ENCODE assay signal across 31 cellular contexts in genomic region chr3:55246016-55246415, GRCh38.
DNase-seq lines count a peak whose midpoint lies in the region; ATAC-seq, FAIRE-seq and TF ChIP-seq lines count a peak whose summit lies in the region.
"Had no signal": no experiment of that assay in that cellular context is flagged by ENCODE, and none has a peak within 500 bp of the region (broad histone marks: within the 10 kb centered on the region; RNA-seq: fewer than 3 reads in every experiment).

No MANE protein-coding gene starts in this region.

- no peak for TF ChIP-seq POLR2A in IMR-90 (IDR thresholded peaks at IDR 0.05; ENCODE audit: low read depth, low read length)

- no peaks in the 10 kb centered on the region for H3K4me1 Mint-ChIP-seq in astrocyte (ENCODE audit: low read depth, unreplicated experiment)
- H3K4me1 Mint-ChIP-seq: endodermal cell, T-cell had no signal

- H3K4me3 Mint-ChIP-seq in astrocyte (ENCODE audit: unreplicated experiment): no peak overlapping the region
- H3K4me3 Mint-ChIP-seq: activated T-helper 1 cell treated with anti-CD3 and anti-CD28 coated beads, Interleukin-12 subunit alpha, Interleukin-12 subunit beta, Interleukin-2, Interleukin-4 antibody, amounts not matched to agents 30 ng/mL and 10 ng/mL and 1 ng/mL, durations not matched to agents 14 hours and 24 hours and 36 hours; CD8-positive, alpha-beta T cell; endodermal cell; nephron progenitor cell; T-cell had no signal

- no peak overlapping the region; the same call in 1 of the 2 replicates for H3K56ac ChIP-seq in IMR-90 (ENCODE audit: extremely low read depth, insufficient read depth, low read length)

- H2BK120ac ChIP-seq in IMR-90 (ENCODE audit: low read depth, low read length): peak overlapping the region; percentile 57

- H3K27me3 Mint-ChIP-seq in astrocyte (ENCODE audit: low read depth, unreplicated experiment): no peaks in the 10 kb centered on the region

- intact Hi-C loops in IMR-90 (cut with micrococcal nuclease): no loop called here

- TF ChIP-seq CTCF in IMR-90 (conservative IDR thresholded peaks at IDR 0.05; ENCODE audit: low read depth, low read length): no peak
- no peak for TF ChIP-seq CTCF in astrocyte (IDR thresholded peaks at IDR 0.05; ENCODE audit: insufficient read depth, low read depth, low read length)
- TF ChIP-seq CTCF in fibroblast of villous mesenchyme (IDR thresholded peaks at IDR 0.05; ENCODE audit: insufficient read depth, low read depth, low read length): no peak
- no peak for TF ChIP-seq CTCF in smooth muscle cell (IDR thresholded peaks at IDR 0.05; ENCODE audit: borderline replicate concordance, insufficient read depth, poor library complexity, severe bottlenecking)

- H2AK5ac ChIP-seq in IMR-90 (ENCODE audit: low read depth, low read length): no peak overlapping the region

- CTCF ChIA-PET in IMR-90 (lab: Yijun Ruan, JAX): no interaction called here

- no peak overlapping the region for H2AK9ac ChIP-seq in IMR-90 (replicated peaks; ENCODE audit: low read depth, low read length, poor library complexity)

- FAIRE-seq in astrocyte (lab: Jason Lieb, UNC): no peak
- FAIRE-seq: TTC549 had no signal

- peak overlapping the region; percentile 45; the same call in 1 of the 2 replicates for H4K91ac ChIP-seq in IMR-90 (ENCODE audit: insufficient read depth, low read depth, low read length)

- no TSS peak for BruUV-seq in IMR-90 (replicated peaks; lab: Mats Ljungman, UMichigan)

- H3K4ac ChIP-seq in IMR-90 (ENCODE audit: low read depth, low read length): no peak overlapping the region; the same call in 1 of the 2 replicates

- H3K9me3 ChIP-seq in IMR-90 (ENCODE audit: control insufficient read depth, insufficient read depth, low read length): peaks cover 4% of the 10 kb centered on the region; the same call in 1 of the 2 replicates
- H3K9me3 ChIP-seq in astrocyte (ENCODE audit: insufficient read depth, low read depth, low read length): no peaks in the 10 kb centered on the region
- H3K9me3 ChIP-seq in smooth muscle cell (replicated peaks; ENCODE audit: low read depth): no peaks in the 10 kb centered on the region
- H3K9me3 ChIP-seq: body of pancreas, left lung, suprapubic skin had no signal

- peak overlapping the region; percentile 32; the same call in 1 of the 2 replicates for H2BK20ac ChIP-seq in IMR-90 (ENCODE audit: low read depth, low read length)

- H3K27me3 ChIP-seq in IMR-90 (ENCODE audit: control insufficient read depth, insufficient read depth, low read length): no peaks in the 10 kb centered on the region
- H3K27me3 ChIP-seq in astrocyte (ENCODE audit: insufficient read depth, low read length): no peaks in the 10 kb centered on the region
- no peaks in the 10 kb centered on the region for H3K27me3 ChIP-seq in smooth muscle cell (ENCODE audit: low read depth)
- H3K27me3 ChIP-seq: body of pancreas, left lung, suprapubic skin had no signal

- peaks cover 18% of the 10 kb centered on the region for H3K9me3 Mint-ChIP-seq in astrocyte (ENCODE audit: unreplicated experiment)

- peaks cover 2% of the 10 kb centered on the region for H3K36me3 Mint-ChIP-seq in astrocyte (ENCODE audit: low read depth, unreplicated experiment)
- H3K36me3 Mint-ChIP-seq: CD8-positive, alpha-beta T cell; T-cell had no signal

- no peaks in the 10 kb centered on the region for H3K79me2 ChIP-seq in astrocyte (ENCODE audit: insufficient read depth, low read length)
- H3K79me2 ChIP-seq in smooth muscle cell (ENCODE audit: low read depth): no peaks in the 10 kb centered on the region

- DNase-seq in IMR-90 (peak; percentile 38), astrocyte (ENCODE audit: low read depth) (no peak), fibroblast of villous mesenchyme (ENCODE audit: low read depth) (peak; percentile 73), smooth muscle cell (lab: John Stamatoyannopoulos, UW; ENCODE audit: unreplicated experiment) (no peak), NCI-H226 (no peak), T-helper 1 cell (no peak), NCI-H1417 treated with DMSO at 0.1 percent for 48 hours (lab: John Stamatoyannopoulos, UW) (no peak)
- DNase-seq: activated CD4-positive, alpha-beta T cell treated with anti-CD3 and anti-CD28 coated beads for 4 hours; body of pancreas; CD8-positive, alpha-beta T cell; cortex of kidney; DMS53; endodermal cell; foreskin fibroblast; GF-D8; heart right ventricle; left lung; MV-4-11; NCI-H187; NCI-H82; nephron progenitor cell; OCI-M1; Right ventricle myocardium superior; stimulated activated CD4-positive, alpha-beta T cell treated with anti-CD3 and anti-CD28 coated beads, Interleukin-1b, Interleukin-23, amount 100 ng/mL, for 48 hours; T-cell had no signal

- H3K27ac ChIP-seq in IMR-90 (ENCODE audit: insufficient read depth, low read length) (peak overlapping the region; percentile 13; the same call in 1 of the 2 replicates), astrocyte (ENCODE audit: low read depth, low read length) (no peak overlapping the region), smooth muscle cell (ENCODE audit: low read depth) (peak overlapping the region; percentile 60)
- H3K27ac ChIP-seq: heart right ventricle, left lung, suprapubic skin had no signal

- peak overlapping the region; percentile 77; the same call in 1 of the 2 replicates for H3K4me2 ChIP-seq in IMR-90 (ENCODE audit: low read depth, low read length)
- peak overlapping the region; percentile 28 for H3K4me2 ChIP-seq in astrocyte (ENCODE audit: low read length)
- H3K4me2 ChIP-seq in smooth muscle cell: peak overlapping the region; percentile 82

- no peaks in the 10 kb centered on the region for H3K36me3 ChIP-seq in IMR-90 (ENCODE audit: control insufficient read depth, insufficient read depth, low read length)
- H3K36me3 ChIP-seq in astrocyte (ENCODE audit: insufficient read depth, low read length): no peaks in the 10 kb centered on the region
- no peaks in the 10 kb centered on the region for H3K36me3 ChIP-seq in smooth muscle cell (ENCODE audit: low read depth)
- H3K36me3 ChIP-seq: heart right ventricle, left lung, suprapubic skin had no signal

- no peak overlapping the region for H3K23ac ChIP-seq in IMR-90 (ENCODE audit: low read depth, low read length)

- H3F3A ChIP-seq in smooth muscle cell (ENCODE audit: low read depth): peaks cover 11% of the 10 kb centered on the region

- H4K20me1 ChIP-seq in IMR-90 (ENCODE audit: insufficient read depth, low read length) (no peaks in the 10 kb centered on the region), astrocyte (ENCODE audit: insufficient read depth, low read length) (no peaks in the 10 kb centered on the region), smooth muscle cell (ENCODE audit: low read depth) (no peaks in the 10 kb centered on the region)

- peak overlapping the region; percentile 24 to 72; a peak in 2 of 4 replicates for H4K8ac ChIP-seq in IMR-90 (ENCODE audit: low read depth in 2 of 2, low read length in 2 of 2)

- H3K4me1 ChIP-seq in IMR-90 (ENCODE audit: control insufficient read depth, insufficient read depth, low read length): peaks cover 2% of the 10 kb centered on the region; the same call in 1 of the 2 replicates
- no peaks in the 10 kb centered on the region for H3K4me1 ChIP-seq in astrocyte (ENCODE audit: insufficient read depth, low read length)
- H3K4me1 ChIP-seq in smooth muscle cell (ENCODE audit: low read depth): peaks cover 8% of the 10 kb centered on the region
- H3K4me1 ChIP-seq: heart right ventricle, left lung, suprapubic skin had no signal

- no CpG with 5 or more reads among the region's 5 CpGs for WGBS in IMR-90 (ENCODE audit: extremely low coverage in 2 of 2, insufficient read length in 1 of 2), 2 experiments
- WGBS in smooth muscle cell (ENCODE audit: low lambda C conversion rate): 39% methylated on average over 5 of the region's 5 CpGs

- H3K9ac ChIP-seq in IMR-90 (ENCODE audit: low read depth, low read length) (peak overlapping the region; percentile 46; the same call in 1 of the 2 replicates), astrocyte (ENCODE audit: low read length) (no peak overlapping the region), smooth muscle cell (ENCODE audit: low read depth) (no peak overlapping the region)

- in situ Hi-C loops in IMR-90 (cut with MboI; ENCODE audit: low sequenced_read_pairs): no loop called here

- no peak overlapping the region for H2AFZ ChIP-seq in IMR-90 (replicated peaks; ENCODE audit: low read length, poor library complexity)
- no peak overlapping the region for H2AFZ ChIP-seq in astrocyte (ENCODE audit: low read depth, low read length)
- H2AFZ ChIP-seq in smooth muscle cell (ENCODE audit: low read depth): peak overlapping the region; percentile 78

- no peak for TF ChIP-seq RAD21 in IMR-90 (IDR thresholded peaks at IDR 0.05; ENCODE audit: low read length)

- no peak overlapping the region for H3K4me3 ChIP-seq in IMR-90 (ENCODE audit: insufficient read depth, low read depth, low read length)
- H3K4me3 ChIP-seq in astrocyte (ENCODE audit: insufficient read depth, low read depth, low read length): no peak overlapping the region
- H3K4me3 ChIP-seq in fibroblast of villous mesenchyme (ENCODE audit: low read depth, low read length): peak overlapping the region; percentile 45
- peak overlapping the region; percentile 19 for H3K4me3 ChIP-seq in smooth muscle cell
- H3K4me3 ChIP-seq: body of pancreas, left lung, suprapubic skin had no signal

- H2BK15ac ChIP-seq in IMR-90 (ENCODE audit: low read depth, low read length): peak overlapping the region; percentile 94; the same call in 2 of the 3 replicates

- H2BK5ac ChIP-seq in IMR-90 (ENCODE audit: low read depth, low read length, poor library complexity, severe bottlenecking): peak overlapping the region; percentile 19

- no peak overlapping the region for H3K14ac ChIP-seq in IMR-90 (replicated peaks; ENCODE audit: low read depth, low read length)

- H3K27ac Mint-ChIP-seq in astrocyte (ENCODE audit: unreplicated experiment): no peak overlapping the region
- H3K27ac Mint-ChIP-seq: activated naive CD4-positive, alpha-beta T cell treated with anti-CD3 and anti-CD28 coated beads, Interleukin-2, amount 50 U/mL, for 72 hours; activated T-helper 1 cell treated with anti-CD3 and anti-CD28 coated beads, Interleukin-12 subunit alpha, Interleukin-12 subunit beta, Interleukin-2, Interleukin-4 antibody, amounts not matched to agents 30 ng/mL and 10 ng/mL and 1 ng/mL, durations not matched to agents 14 hours and 24 hours and 36 hours; CD8-positive, alpha-beta T cell; endodermal cell; nephron progenitor cell; T-cell had no signal

- H3K9me1 ChIP-seq in IMR-90 (ENCODE audit: insufficient read depth, low read length): no peaks in the 10 kb centered on the region

- H4K5ac ChIP-seq in IMR-90 (ENCODE audit: low read depth, low read length): peak overlapping the region; percentile 19; the same call in 1 of the 2 replicates

- peak overlapping the region; percentile 63 for H3K18ac ChIP-seq in IMR-90 (ENCODE audit: low read depth, low read length)

- no peaks in the 10 kb centered on the region for H3K79me1 ChIP-seq in IMR-90 (ENCODE audit: low read depth in 1 of 2, low read length in 2 of 2)

- POLR2A ChIA-PET in IMR-90 (lab: Charles Lee; ENCODE audit: unreplicated experiment): no interaction called here

- dilution Hi-C loops in IMR-90 (cut with HindIII; ENCODE audit: low sequenced_read_pairs, unreplicated experiment): no loop called here

- ATAC-seq in IMR-90 (ENCODE audit: low read depth): peak; percentile 37; the same call in 1 of the 2 replicates
- ATAC-seq: activated naive CD4-positive, alpha-beta T cell treated with anti-CD3 and anti-CD28 coated beads, Interleukin-2, amount 50 U/mL, for 72 hours; body of pancreas; CD8-positive, alpha-beta T cell; HCT116; heart right ventricle; left lung; sciatic nerve; T-cell had no signal

Comparison
In these comparisons a context has a peak if more than half of its experiments do, and no peak if none do; other contexts are left out.
1. DNase-seq: peak in IMR-90 (single experiment) and fibroblast of villous mesenchyme (single experiment); none in astrocyte (single experiment), smooth muscle cell (single experiment), NCI-H226 (single experiment), T-helper 1 cell (0 of 5) and NCI-H1417 treated with DMSO at 0.1 percent for 48 hours (single experiment).
2. H3K4me2 ChIP-seq: peak in every context shown above with its lines; median percentile 82 in smooth muscle cell; 77 in IMR-90; 28 in astrocyte.
3. H3K4me3 ChIP-seq: peak in fibroblast of villous mesenchyme (single experiment) and smooth muscle cell (single experiment); none in IMR-90 (single experiment) and astrocyte (single experiment).